1 cellular context compared by ENCODE assay signal in genomic region chr3:148006508-148006907, GRCh38.
TF ChIP-seq lines count a peak whose summit lies in the region.

No MANE protein-coding gene starts in this region.

TF ChIP-seq in GM23338, 12 proteins besides CTCF, POLR2A, EP300 and RAD21:
- peak; percentile 72 for TF ChIP-seq ZNF462 (CRISPR knock-in tag; IDR thresholded peaks at IDR 0.05)
- TF ChIP-seq REST (IDR thresholded peaks at IDR 0.05; ENCODE audit: unreplicated experiment): no peak
TF ChIP-seq in GM23338: peak in this region for 1.
